1 cellular context compared by ENCODE assay signal in the genomic region with DNA sequence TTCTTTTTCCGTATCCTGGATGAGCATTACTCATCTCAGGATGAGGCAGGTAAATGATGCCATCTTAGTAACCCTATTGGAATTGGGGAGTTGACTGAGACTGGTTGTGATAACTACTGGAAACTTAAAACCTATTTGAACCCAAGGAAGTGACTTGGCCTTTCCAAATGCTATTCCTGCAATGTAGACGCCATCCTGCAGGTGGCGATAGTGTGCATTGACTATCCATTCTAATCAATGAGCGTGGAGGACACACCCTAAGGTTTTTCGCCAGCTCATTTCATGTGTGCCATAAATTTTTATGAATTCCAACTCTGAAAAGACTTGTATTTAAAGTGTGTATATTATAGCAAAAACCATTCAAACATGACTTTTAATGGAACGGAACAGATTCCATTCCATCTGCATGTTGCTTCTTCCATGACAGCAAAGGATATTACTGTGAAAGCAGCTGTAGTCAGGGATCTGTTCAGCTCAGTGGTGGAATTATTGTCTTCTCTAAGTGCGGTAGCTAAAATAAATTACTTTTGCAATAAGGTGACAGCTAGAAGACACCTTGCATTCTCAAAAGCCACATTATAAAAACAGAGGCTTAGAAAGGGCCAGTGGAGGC.
TF ChIP-seq lines count a peak whose summit lies in the region.

No MANE protein-coding gene starts in this region.

TF ChIP-seq in HepG2, 621 proteins besides CTCF, POLR2A, EP300 and RAD21 (continued from another document):
- TF ChIP-seq, protein P1, sequence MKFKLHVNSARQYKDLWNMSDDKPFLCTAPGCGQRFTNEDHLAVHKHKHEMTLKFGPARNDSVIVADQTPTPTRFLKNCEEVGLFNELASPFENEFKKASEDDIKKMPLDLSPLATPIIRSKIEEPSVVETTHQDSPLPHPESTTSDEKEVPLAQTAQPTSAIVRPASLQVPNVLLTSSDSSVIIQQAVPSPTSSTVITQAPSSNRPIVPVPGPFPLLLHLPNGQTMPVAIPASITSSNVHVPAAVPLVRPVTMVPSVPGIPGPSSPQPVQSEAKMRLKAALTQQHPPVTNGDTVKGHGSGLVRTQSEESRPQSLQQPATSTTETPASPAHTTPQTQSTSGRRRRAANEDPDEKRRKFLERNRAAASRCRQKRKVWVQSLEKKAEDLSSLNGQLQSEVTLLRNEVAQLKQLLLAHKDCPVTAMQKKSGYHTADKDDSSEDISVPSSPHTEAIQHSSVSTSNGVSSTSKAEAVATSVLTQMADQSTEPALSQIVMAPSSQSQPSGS (CRISPR knock-in tag; IDR thresholded peaks at IDR 0.05) = no peak
